20 cellular contexts compared by ENCODE assay signal in the genomic region with DNA sequence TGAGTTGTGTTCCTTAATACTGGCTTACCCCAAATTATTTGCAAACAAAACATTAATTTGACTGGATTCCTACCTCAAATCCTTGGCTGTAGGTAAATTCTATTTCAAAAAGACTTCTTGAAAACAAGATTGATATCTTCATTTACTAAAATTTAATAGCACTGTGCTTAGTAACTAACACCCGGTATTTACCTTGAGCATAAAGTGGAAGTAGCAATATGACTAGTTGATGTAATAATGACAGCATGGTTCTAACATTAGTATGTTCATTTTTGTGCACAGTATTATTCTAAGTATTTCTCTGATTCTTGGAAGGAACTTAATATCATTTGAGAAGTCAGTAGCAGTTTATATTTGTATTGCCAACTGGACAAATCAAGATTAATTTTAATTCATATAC.
DNase-seq lines count a peak whose midpoint lies in the region; ATAC-seq and TF ChIP-seq lines count a peak whose summit lies in the region.
"Had no signal": no experiment of that assay in that cellular context is flagged by ENCODE, and none has a peak within 500 bp of the region (broad histone marks: within the 10 kb centered on the region; RNA-seq: fewer than 3 reads in every experiment).

No MANE protein-coding gene starts in this region.

- H3K9me3 Mint-ChIP-seq in type B pancreatic cell, result no peaks in the 10 kb centered on the region
- H3K9me3 Mint-ChIP-seq: activated naive CD4-positive, alpha-beta T cell treated with anti-CD3 and anti-CD28 coated beads, Interleukin-2, amount 50 U/mL, for 24 hours; memory B cell; T-helper 2 cell treated with Interferon-gamma antibody and Interleukin-4, amounts not matched to agents 5 μg/mL and 100 μg/mL, for 36 hours had no signal

- H3K36me3 Mint-ChIP-seq in type B pancreatic cell, result peaks cover 14% of the 10 kb centered on the region

- H3K4me3 ChIP-seq in GM12865 (ENCODE audit: low read depth, low read length) (no peak overlapping the region), fibroblast of the aortic adventitia (ENCODE audit: low read depth, low read length) (no peak overlapping the region)
- H3K4me3 ChIP-seq: gastroesophageal sphincter, sigmoid colon had no signal

- H3K4me1 Mint-ChIP-seq in type B pancreatic cell (ENCODE audit: unreplicated experiment), result peaks cover 13% of the 10 kb centered on the region

- no peaks in the 10 kb centered on the region for H3K27me3 Mint-ChIP-seq in type B pancreatic cell
- H3K27me3 Mint-ChIP-seq: activated CD4-positive, alpha-beta T cell treated with anti-CD3 and anti-CD28 coated beads for 36 hours; activated naive CD4-positive, alpha-beta T cell treated with anti-CD3 and anti-CD28 coated beads, Interleukin-2, amount 50 U/mL, for 24 hours; memory B cell had no signal

- H3K4me3 Mint-ChIP-seq in type B pancreatic cell, result no peak overlapping the region
- H3K4me3 Mint-ChIP-seq: activated CD4-positive, alpha-beta T cell treated with anti-CD3 and anti-CD28 coated beads for 36 hours; activated naive CD4-positive, alpha-beta T cell treated with anti-CD3 and anti-CD28 coated beads, Interleukin-2, amount 50 U/mL, for 24 hours; memory B cell; T-helper 2 cell treated with Interferon-gamma antibody and Interleukin-4, amounts not matched to agents 5 μg/mL and 100 μg/mL, for 36 hours had no signal

- ATAC-seq in GM19351 (IDR thresholded peaks at IDR 0.05; ENCODE audit: unreplicated experiment), result peak; percentile 68
- ATAC-seq in HG03378 (IDR thresholded peaks at IDR 0.05; ENCODE audit: unreplicated experiment), result peak; percentile 68
- ATAC-seq: activated CD4-positive, alpha-beta T cell treated with anti-CD3 and anti-CD28 coated beads for 36 hours had no signal

- TF ChIP-seq CTCF in GM12865 (IDR thresholded peaks at IDR 0.05; ENCODE audit: insufficient read depth, low read depth, low read length, missing control alignments), result no peak
- TF ChIP-seq CTCF in fibroblast of the aortic adventitia (IDR thresholded peaks at IDR 0.05; ENCODE audit: insufficient read depth, low read length), result no peak
- TF ChIP-seq CTCF in type B pancreatic cell (conservative IDR thresholded peaks at IDR 0.05), result no peak

- no peak overlapping the region for H3K27ac Mint-ChIP-seq in type B pancreatic cell
- H3K27ac Mint-ChIP-seq: activated CD4-positive, alpha-beta T cell treated with anti-CD3 and anti-CD28 coated beads for 36 hours; activated naive CD4-positive, alpha-beta T cell treated with anti-CD3 and anti-CD28 coated beads, Interleukin-2, amount 50 U/mL, for 24 hours; memory B cell; T-helper 2 cell treated with Interferon-gamma antibody and Interleukin-4, amounts not matched to agents 5 μg/mL and 100 μg/mL, for 36 hours had no signal

- DNase-seq in GM12865 (ENCODE audit: low read depth) (peak; percentile 9), fibroblast of the aortic adventitia (ENCODE audit: low read depth) (peak; percentile 17), NCI-H526 treated with DMSO at 0.1 percent for 48 hours (lab: John Stamatoyannopoulos, UW) (no peak), NCI-H69 (lab: John Stamatoyannopoulos, UW) (no peak), type B pancreatic cell (ENCODE audit: extremely low spot score, unreplicated experiment) (no peak), NCI-H1694 treated with DMSO at 0.1 percent for 48 hours (lab: John Stamatoyannopoulos, UW) (no peak)
- DNase-seq: activated CD4-positive, alpha-beta T cell treated with anti-CD3 and anti-CD28 coated beads for 36 hours; activated CD8-positive, alpha-beta memory T cell treated with anti-CD3 and anti-CD28 coated beads, Interleukin-2, amount 50 U/mL, for 4 hours; Calu3; GDM1; NK-92 treated with Interleukin-12 subunit alpha and Interleukin-12 subunit beta, amount 100 ng/mL, for 24 hours; sigmoid colon; stimulated activated CD4-positive, alpha-beta T cell treated with anti-CD3 and anti-CD28 coated beads, Interleukin-4, amount 100 ng/mL, for 1 hour; trophoblast cell had no signal

Comparison
In these comparisons a context has a peak if more than half of its experiments do, and no peak if none do; other contexts are left out.
1. DNase-seq: peak in GM12865 (single experiment) and fibroblast of the aortic adventitia (single experiment); none in NCI-H526 treated with DMSO at 0.1 percent for 48 hours (single experiment), NCI-H69 (single experiment), type B pancreatic cell (single experiment) and NCI-H1694 treated with DMSO at 0.1 percent for 48 hours (single experiment).